8 cellular contexts compared by ENCODE assay signal in genomic region chr18:77062518-77063003, GRCh38.
DNase-seq lines count a peak whose midpoint lies in the region; ATAC-seq and TF ChIP-seq lines count a peak whose summit lies in the region.

No MANE protein-coding gene starts in this region.

- H3K9me3 Mint-ChIP-seq in CD4-positive, alpha-beta T cell = peaks cover 2% of the 10 kb centered on the region
- H3K9me3 Mint-ChIP-seq in immature natural killer cell = no peaks in the 10 kb centered on the region

- H3K36me3 Mint-ChIP-seq in CD4-positive, alpha-beta T cell (ENCODE audit: low read depth) = peaks cover 58% of the 10 kb centered on the region
- peaks cover 33 to 58% (median 48%) of the 10 kb centered on the region in 3 donors for H3K36me3 Mint-ChIP-seq in immature natural killer cell

- peak overlapping the region; percentile 55 for H3K4me3 Mint-ChIP-seq in CD4-positive, alpha-beta T cell
- H3K4me3 Mint-ChIP-seq in immature natural killer cell = peak overlapping the region; percentile 73 to 86 (median 83)

- CTCF ChIA-PET in CD4-positive, alpha-beta T cell (lab: Charles Lee) = interaction anchor here (0.6 to 2.5 kb wide), 12 partner anchors 9 to 568 kb away, joined by 3 to 16 read pairs (median 5); no protein-coding TSS in a partner anchor

- H3K4me1 Mint-ChIP-seq in CD4-positive, alpha-beta T cell (ENCODE audit: low read depth) = peaks cover 82% of the 10 kb centered on the region
- peaks cover 89 to 93% of the 10 kb centered on the region in 2 donors for H3K4me1 Mint-ChIP-seq in immature natural killer cell

- no peaks in the 10 kb centered on the region for H3K27me3 ChIP-seq in CD4-positive, alpha-beta T cell (ENCODE audit: control insufficient read depth, insufficient read depth, low read length)

- ATAC-seq in CD4-positive, alpha-beta T cell (ENCODE audit: poor library complexity) = peak; percentile 71
- peak; percentile 50 for ATAC-seq in GM19467 (IDR thresholded peaks at IDR 0.05; ENCODE audit: unreplicated experiment)
- peak; percentile 49 for ATAC-seq in HG03571 (IDR thresholded peaks at IDR 0.05; ENCODE audit: unreplicated experiment)

- DNase-seq in CD4-positive, alpha-beta T cell = peak; percentile 46 to 80 (median 60)
- DNase-seq in activated CD8-positive, alpha-beta memory T cell treated with anti-CD3 and anti-CD28 coated beads, Interleukin-2, amount 50 U/mL, for 48 hours = peak; percentile 66
- DNase-seq in immature natural killer cell (peak; percentile 75 to 78 (median 75)), NCI-H1694 treated with DMSO at 0.1 percent for 48 hours (lab: John Stamatoyannopoulos, UW) (no peak), KBM-7 (no peak), RKO (ENCODE audit: low spot score) (no peak)

- H3K9me3 ChIP-seq in CD4-positive, alpha-beta T cell (ENCODE audit: control insufficient read depth, low read length) = no peaks in the 10 kb centered on the region

- TF ChIP-seq CTCF in CD4-positive, alpha-beta T cell (IDR thresholded peaks at IDR 0.05) = no peak

- H3K27ac Mint-ChIP-seq in CD4-positive, alpha-beta T cell = peak overlapping the region; percentile 98
- H3K27ac Mint-ChIP-seq in immature natural killer cell = peak overlapping the region; percentile 94 to 99 (median 99)

- intact Hi-C loops in CD4-positive, alpha-beta T cell (cut with DNase I, micrococcal nuclease) = loop anchor here (1.0 to 2.0 kb wide), 7 partner anchors 7 to 146 kb away; no protein-coding TSS in a partner anchor

- POLR2A ChIA-PET in CD4-positive, alpha-beta T cell (lab: Charles Lee) = interaction anchor here (0.7 to 3.5 kb wide), 17 partner anchors 9 to 149 kb away, joined by 3 to 41 read pairs (median 5); partner anchors contain the start of gene MBP

- in situ Hi-C loops in KBM-7 (cut with MboI; ENCODE audit: low pct_unique_long_range_greater_than_20kb, low sequenced_read_pairs) = no loop called here

- peak overlapping the region; percentile 93 for H3K27ac ChIP-seq in CD4-positive, alpha-beta T cell (ENCODE audit: low read depth, low read length)

- no peaks in the 10 kb centered on the region for H3K27me3 Mint-ChIP-seq in CD4-positive, alpha-beta T cell
- H3K27me3 Mint-ChIP-seq in immature natural killer cell (ENCODE audit: low read depth in 3 of 3) = peaks cover 14 to 49% (median 46%) of the 10 kb centered on the region in 3 donors

Comparison
In these comparisons a context has a peak if more than half of its experiments do, and no peak if none do; other contexts are left out.
1. DNase-seq: peak in CD4-positive, alpha-beta T cell (10 of 10), activated CD8-positive, alpha-beta memory T cell treated with anti-CD3 and anti-CD28 coated beads, Interleukin-2, amount 50 U/mL, for 48 hours (single experiment) and immature natural killer cell (3 of 3); none in NCI-H1694 treated with DMSO at 0.1 percent for 48 hours (single experiment), KBM-7 (single experiment) and RKO (single experiment).
2. Peak in every context shown above with its lines, with median percentiles within 50 percentile points of each other: ATAC-seq.